30 cellular contexts compared by ENCODE assay signal in the genomic region with DNA sequence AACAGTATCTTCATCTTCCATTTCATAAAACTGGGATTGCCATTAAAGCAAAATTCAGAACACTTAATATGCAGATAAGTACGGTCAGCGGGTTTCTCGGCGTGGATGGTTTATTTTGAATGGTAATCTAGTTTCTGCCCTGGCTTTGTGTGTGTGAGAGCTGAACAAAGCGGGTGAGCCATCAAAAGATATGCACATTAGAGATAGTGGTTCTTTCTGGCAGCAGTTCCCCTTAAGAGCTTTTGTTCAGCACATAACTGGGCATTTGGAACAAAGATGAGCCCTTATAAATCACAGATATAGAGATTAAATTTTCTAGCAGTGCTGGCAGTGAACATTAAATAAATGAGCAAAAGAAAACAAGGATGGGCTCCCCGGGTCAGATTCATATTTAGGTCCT.
DNase-seq lines count a peak whose midpoint lies in the region; ATAC-seq and TF ChIP-seq lines count a peak whose summit lies in the region.
"Had no signal": no experiment of that assay in that cellular context is flagged by ENCODE, and none has a peak within 500 bp of the region (broad histone marks: within the 10 kb centered on the region; RNA-seq: fewer than 3 reads in every experiment).

No MANE protein-coding gene starts in this region.

- no peak overlapping the region for H3K9ac ChIP-seq in endocrine pancreas (ENCODE audit: control insufficient read depth, insufficient read depth, low read length)

- TF ChIP-seq EP300 in stomach (IDR thresholded peaks at IDR 0.05) = no peak

- H3K9me3 ChIP-seq in endocrine pancreas (ENCODE audit: control insufficient read depth, low read length) = no peaks in the 10 kb centered on the region
- no peaks in the 10 kb centered on the region for H3K9me3 ChIP-seq in stomach
- H3K9me3 ChIP-seq: adrenal gland, colonic mucosa, esophagus muscularis mucosa, suprapubic skin had no signal

- H3K27ac ChIP-seq in stomach = no peak overlapping the region
- H3K27ac ChIP-seq: 22Rv1, adrenal gland, colonic mucosa, esophagus muscularis mucosa, hepatocyte, PC-9, suprapubic skin had no signal

- no peak for TF ChIP-seq POLR2A in stomach (IDR thresholded peaks at IDR 0.05)

- 32 to 60% (median 53%) methylated on average over 6 of the region's 6 CpGs for WGBS in stomach, 5 donors

- ATAC-seq in SK-N-SH treated with all-trans-retinoic acid at 6 μM for 48 hours = peak; percentile 57; the same call in 2 of the 3 replicates
- no peak for ATAC-seq in HG03196 (IDR thresholded peaks at IDR 0.05; ENCODE audit: unreplicated experiment)
- no peak for ATAC-seq in HG02678 (IDR thresholded peaks at IDR 0.05; ENCODE audit: unreplicated experiment)
- ATAC-seq: activated CD8-positive, alpha-beta memory T cell treated with anti-CD3 and anti-CD28 coated beads, Interleukin-2, amount 10 ng/mL, durations not matched to agents 7 days and 5 days; left lobe of liver; Right ventricle myocardium inferior; sciatic nerve; stimulated activated effector memory CD8-positive, alpha-beta T cell treated with anti-CD3 and anti-CD28 coated beads, Interleukin-12 subunit alpha, Interleukin-12 subunit beta, amount 100 ng/mL, for 72 hours had no signal

- DNase-seq in NCI-H2107 treated with DMSO at 0.1 percent for 48 hours (lab: John Stamatoyannopoulos, UW; ENCODE audit: unreplicated experiment) (peak; percentile 69), NCI-H2107 (lab: John Stamatoyannopoulos, UW) (no peak), SKM-1 treated with dmso at 0.1 percent for 144 hours (lab: John Stamatoyannopoulos, UW; ENCODE audit: unreplicated experiment) (no peak), stomach (no peak)
- DNase-seq: activated CD4-positive, CD25-positive, alpha-beta regulatory T cell; activated CD8-positive, alpha-beta memory T cell treated with anti-CD3 and anti-CD28 coated beads, Interleukin-2, amount 10 ng/mL, durations not matched to agents 7 days and 5 days; activated naive CD4-positive, alpha-beta T cell treated with Interleukin-2 at 50 U/mL for 16 hours; activated T-cell treated with anti-CD3 and anti-CD28 coated beads, Interleukin-2, amount 50 U/mL, for 48 hours; adrenal gland; colonic mucosa; effector memory CD4-positive, alpha-beta T cell; foreskin melanocyte; immature natural killer cell; NCI-H1105 treated with DMSO at 0.1 percent for 48 hours; NCI-H2081; NCI-H510A; PC-9; stimulated activated CD4-positive, alpha-beta T cell treated with anti-CD3 and anti-CD28 coated beads, Interleukin-4, amount 100 ng/mL, for 24 hours had no signal

- no peak for TF ChIP-seq CTCF in stomach (IDR thresholded peaks at IDR 0.05)

- H3K4me3 ChIP-seq in endocrine pancreas (ENCODE audit: control insufficient read depth, insufficient read depth, low read length) = peak overlapping the region; percentile 37
- no peak overlapping the region for H3K4me3 ChIP-seq in stomach
- H3K4me3 ChIP-seq: adrenal gland, colonic mucosa, esophagus muscularis mucosa, hepatocyte, PC-9, suprapubic skin had no signal

- intact Hi-C loops in stomach (cut with DNase I; ENCODE audit: low total_unique reads) = no loop called here

- H3K27me3 ChIP-seq in endocrine pancreas (ENCODE audit: control insufficient read depth, insufficient read depth, low read length) (no peaks in the 10 kb centered on the region), stomach (no peaks in the 10 kb centered on the region)
- H3K27me3 ChIP-seq: adrenal gland, colonic mucosa, esophagus muscularis mucosa, hepatocyte, suprapubic skin had no signal

- no peaks in the 10 kb centered on the region for H3K4me1 ChIP-seq in endocrine pancreas (ENCODE audit: control insufficient read depth, insufficient read depth, low read length)
- peaks cover 0 to 20% (median 8%) of the 10 kb centered on the region in 4 donors for H3K4me1 ChIP-seq in stomach
- H3K4me1 ChIP-seq: colonic mucosa had no signal

- H3K36me3 ChIP-seq in endocrine pancreas (ENCODE audit: control insufficient read depth, insufficient read depth, low read length) = no peaks in the 10 kb centered on the region
- H3K36me3 ChIP-seq in stomach = peaks cover 0 to 8% (median 2%) of the 10 kb centered on the region in 4 donors
- H3K36me3 ChIP-seq: adrenal gland, colonic mucosa had no signal

TF ChIP-seq in SK-N-SH treated with all-trans-retinoic acid at 6 μM for 48 hours, 23 proteins besides CTCF, POLR2A, EP300 and RAD21:
- TF ChIP-seq ZNF565 (CRISPR knock-in tag; conservative IDR thresholded peaks at IDR 0.05; ENCODE audit: low read depth) (no peak), BACH2 (CRISPR knock-in tag; IDR thresholded peaks at IDR 0.05; ENCODE audit: borderline replicate concordance) (no peak), ZNF8 (CRISPR knock-in tag; IDR thresholded peaks at IDR 0.05) (no peak), CSRNP3 (CRISPR knock-in tag; IDR thresholded peaks at IDR 0.05) (peak; percentile 34; the same call in 1 of the 2 replicates), RARB (CRISPR knock-in tag; IDR thresholded peaks at IDR 0.05) (no peak), PPARA (CRISPR knock-in tag; IDR thresholded peaks at IDR 0.05; ENCODE audit: borderline replicate concordance) (no peak), ZFP30 (CRISPR knock-in tag; IDR thresholded peaks at IDR 0.05) (no peak), OSR1 (CRISPR knock-in tag; IDR thresholded peaks at IDR 0.05) (no peak), ISL1 (CRISPR knock-in tag; IDR thresholded peaks at IDR 0.05) (peak; percentile 93), ZC3H10 (CRISPR knock-in tag; IDR thresholded peaks at IDR 0.05) (no peak), ARNTL (CRISPR knock-in tag; IDR thresholded peaks at IDR 0.05; ENCODE audit: borderline replicate concordance, low read depth) (no peak), ZNF70 (CRISPR knock-in tag; IDR thresholded peaks at IDR 0.05) (no peak)
- TF ChIP-seq, protein P1, sequence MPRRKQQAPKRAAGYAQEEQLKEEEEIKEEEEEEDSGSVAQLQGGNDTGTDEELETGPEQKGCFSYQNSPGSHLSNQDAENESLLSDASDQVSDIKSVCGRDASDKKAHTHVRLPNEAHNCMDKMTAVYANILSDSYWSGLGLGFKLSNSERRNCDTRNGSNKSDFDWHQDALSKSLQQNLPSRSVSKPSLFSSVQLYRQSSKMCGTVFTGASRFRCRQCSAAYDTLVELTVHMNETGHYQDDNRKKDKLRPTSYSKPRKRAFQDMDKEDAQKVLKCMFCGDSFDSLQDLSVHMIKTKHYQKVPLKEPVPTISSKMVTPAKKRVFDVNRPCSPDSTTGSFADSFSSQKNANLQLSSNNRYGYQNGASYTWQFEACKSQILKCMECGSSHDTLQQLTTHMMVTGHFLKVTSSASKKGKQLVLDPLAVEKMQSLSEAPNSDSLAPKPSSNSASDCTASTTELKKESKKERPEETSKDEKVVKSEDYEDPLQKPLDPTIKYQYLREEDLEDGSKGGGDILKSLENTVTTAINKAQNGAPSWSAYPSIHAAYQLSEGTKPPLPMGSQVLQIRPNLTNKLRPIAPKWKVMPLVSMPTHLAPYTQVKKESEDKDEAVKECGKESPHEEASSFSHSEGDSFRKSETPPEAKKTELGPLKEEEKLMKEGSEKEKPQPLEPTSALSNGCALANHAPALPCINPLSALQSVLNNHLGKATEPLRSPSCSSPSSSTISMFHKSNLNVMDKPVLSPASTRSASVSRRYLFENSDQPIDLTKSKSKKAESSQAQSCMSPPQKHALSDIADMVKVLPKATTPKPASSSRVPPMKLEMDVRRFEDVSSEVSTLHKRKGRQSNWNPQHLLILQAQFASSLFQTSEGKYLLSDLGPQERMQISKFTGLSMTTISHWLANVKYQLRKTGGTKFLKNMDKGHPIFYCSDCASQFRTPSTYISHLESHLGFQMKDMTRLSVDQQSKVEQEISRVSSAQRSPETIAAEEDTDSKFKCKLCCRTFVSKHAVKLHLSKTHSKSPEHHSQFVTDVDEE (CRISPR knock-in tag; IDR thresholded peaks at IDR 0.05) = peak; percentile 31; the same call in 1 of the 2 replicates
- TF ChIP-seq, protein P2, sequence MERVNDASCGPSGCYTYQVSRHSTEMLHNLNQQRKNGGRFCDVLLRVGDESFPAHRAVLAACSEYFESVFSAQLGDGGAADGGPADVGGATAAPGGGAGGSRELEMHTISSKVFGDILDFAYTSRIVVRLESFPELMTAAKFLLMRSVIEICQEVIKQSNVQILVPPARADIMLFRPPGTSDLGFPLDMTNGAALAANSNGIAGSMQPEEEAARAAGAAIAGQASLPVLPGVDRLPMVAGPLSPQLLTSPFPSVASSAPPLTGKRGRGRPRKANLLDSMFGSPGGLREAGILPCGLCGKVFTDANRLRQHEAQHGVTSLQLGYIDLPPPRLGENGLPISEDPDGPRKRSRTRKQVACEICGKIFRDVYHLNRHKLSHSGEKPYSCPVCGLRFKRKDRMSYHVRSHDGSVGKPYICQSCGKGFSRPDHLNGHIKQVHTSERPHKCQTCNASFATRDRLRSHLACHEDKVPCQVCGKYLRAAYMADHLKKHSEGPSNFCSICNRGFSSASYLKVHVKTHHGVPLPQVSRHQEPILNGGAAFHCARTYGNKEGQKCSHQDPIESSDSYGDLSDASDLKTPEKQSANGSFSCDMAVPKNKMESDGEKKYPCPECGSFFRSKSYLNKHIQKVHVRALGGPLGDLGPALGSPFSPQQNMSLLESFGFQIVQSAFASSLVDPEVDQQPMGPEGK (CRISPR knock-in tag; IDR thresholded peaks at IDR 0.05; ENCODE audit: borderline replicate concordance) = 0 out of 2 replicates have a peak, but pooled peaks have one; percentile 14
